8 cellular contexts compared by ENCODE assay signal in genomic region chr6:41066867-41067304, GRCh38. TPM values are rescaled to one million over a fixed set of nuclear protein-coding genes. Genes with fewer than 3 reads are reported as not detected.
DNase-seq lines count a peak whose midpoint lies in the region; ATAC-seq, FAIRE-seq and TF ChIP-seq lines count a peak whose summit lies in the region.

No MANE protein-coding gene starts in this region.

- DNase-seq in SIG-M5 treated with dmso at 0.1 percent for 504 hours (lab: John Stamatoyannopoulos, UW; ENCODE audit: unreplicated experiment) (peak; percentile 64), SIG-M5 (lab: John Stamatoyannopoulos, UW) (no peak), NCI-H2171 (lab: John Stamatoyannopoulos, UW) (peak; percentile 47), HepG2 (ENCODE audit: low spot score) (peak; percentile 88)
- DNase-seq in central memory CD8-positive, alpha-beta T cell (ENCODE audit: low spot score in 2 of 2), result peak; percentile 27 to 42
- DNase-seq in stimulated activated CD4-positive, alpha-beta T cell treated with anti-CD3 and anti-CD28 coated beads, TNF-alpha, amount 100 ng/mL, for 24 hours (ENCODE audit: low read depth in 3 of 3), result peak; percentile 27 to 49 (median 41)

- H3K36me3 Mint-ChIP-seq in central memory CD8-positive, alpha-beta T cell (ENCODE audit: insufficient read depth), result peaks cover 35% of the 10 kb centered on the region

- intact Hi-C loops in HepG2 (cut with micrococcal nuclease; ENCODE audit: unreplicated experiment), result loop anchor here (1.0 to 10.0 kb wide), 7 partner anchors 35 to 742 kb away; no protein-coding TSS in a partner anchor

- 37% methylated on average over 3 of the region's 3 CpGs for WGBS in HepG2 (ENCODE audit: low lambda C conversion rate)

- peaks cover 27% of the 10 kb centered on the region for H3K4me1 Mint-ChIP-seq in central memory CD8-positive, alpha-beta T cell

- CTCF ChIA-PET in HepG2 (lab: Yijun Ruan, JAX; ENCODE audit: low intra/inter-chr PET ratio, low total read pairs), result interaction anchor here (0.9 to 5.3 kb wide), 5 partner anchors 28 to 60 kb away, joined by 3 to 56 read pairs (median 25); partner anchors contain the start of gene UNC5CL

- peak; percentile 62 for FAIRE-seq in HepG2 (lab: Jason Lieb, UNC)

- no peaks in the 10 kb centered on the region for H4K20me1 ChIP-seq in HepG2 (ENCODE audit: insufficient read depth, low read length)

- no peak overlapping the region for H3K4me3 Mint-ChIP-seq in central memory CD8-positive, alpha-beta T cell

- H3K4me1 ChIP-seq in HepG2 (ENCODE audit: insufficient read depth, low read length), result peaks cover 65% of the 10 kb centered on the region

- H3K79me2 ChIP-seq in HepG2 (ENCODE audit: insufficient read depth, low read length), result peaks cover 9% of the 10 kb centered on the region

- H3K4me3 ChIP-seq in WI38 (ENCODE audit: low read depth, low read length) (no peak overlapping the region), HepG2 (replicated peaks in 1 of 3; ENCODE audit: insufficient read depth in 1 of 3, low read depth in 2 of 3, low read length in 3 of 3) (no peak overlapping the region)

- H3K9ac ChIP-seq in HepG2 (ENCODE audit: insufficient read depth, low read depth, low read length), result no peak overlapping the region

- H3K9me3 ChIP-seq in HepG2 (ENCODE audit: low read length), result no peaks in the 10 kb centered on the region

- in situ Hi-C loops in HepG2 (cut with HindIII; ENCODE audit: extremely low pct_ligation_motif_present, low pct_unique_long_range_greater_than_20kb), result loop anchor here (5.0 kb wide), 1 partner anchor 35 kb away; no protein-coding TSS in a partner anchor

- POLR2A ChIA-PET in HepG2 (lab: Yijun Ruan, JAX), result no interaction called here

- peak overlapping the region; percentile 77 for H3K27ac Mint-ChIP-seq in central memory CD8-positive, alpha-beta T cell (ENCODE audit: low read depth)

- H3K27ac ChIP-seq in HepG2 (ENCODE audit: extremely low read length, insufficient read depth, low read length), result no peak overlapping the region

- H3K27me3 ChIP-seq in HepG2 (ENCODE audit: control insufficient read depth in 1 of 2, insufficient read depth in 2 of 2, low read length in 2 of 2), result no peaks in the 10 kb centered on the region; a peak in 1 of 5 replicates

- BruUV-seq in HepG2 (replicated peaks; lab: Mats Ljungman, UMichigan), result no TSS peak

- H3K4me2 ChIP-seq in HepG2 (ENCODE audit: low read depth, low read length), result no peak overlapping the region

- peaks cover 0 to 21% of the 10 kb centered on the region in 2 experiments; a peak in 3 of 5 replicates for H3K36me3 ChIP-seq in HepG2 (replicated peaks in 1 of 2; ENCODE audit: control insufficient read depth in 1 of 2, insufficient read depth in 2 of 2, low read length in 2 of 2)

- H3K9me3 Mint-ChIP-seq in central memory CD8-positive, alpha-beta T cell, result no peaks in the 10 kb centered on the region

- H2AFZ ChIP-seq in HepG2 (ENCODE audit: low read length), result no peak overlapping the region

- TF ChIP-seq CTCF in WI38 (IDR thresholded peaks at IDR 0.05; ENCODE audit: low read depth, low read length) (peak; percentile 57), HepG2 (CRISPR knock-in tag; IDR thresholded peaks at IDR 0.05) (peak; percentile 90)

- peak; percentile 78 for TF ChIP-seq RAD21 in HepG2 (CRISPR knock-in tag; IDR thresholded peaks at IDR 0.05)

- H3K27me3 Mint-ChIP-seq in central memory CD8-positive, alpha-beta T cell, result no peaks in the 10 kb centered on the region

- TF ChIP-seq EP300 in HepG2 (IDR thresholded peaks at IDR 0.05; ENCODE audit: low read depth in 2 of 2, low read length in 2 of 2), result no peak
- no peak for TF ChIP-seq EP300 in HepG2 (CRISPR knock-in tag; IDR thresholded peaks at IDR 0.05; ENCODE audit: borderline replicate concordance)

- no peak for ATAC-seq in central memory CD8-positive, alpha-beta T cell (replicated peaks; ENCODE audit: extremely low read depth, poor library complexity, severe bottlenecking)
- ATAC-seq in HepG2 (no peak), HG03469 (IDR thresholded peaks at IDR 0.05; ENCODE audit: unreplicated experiment) (no peak)

- TF ChIP-seq POLR2A in HepG2 (IDR thresholded peaks at IDR 0.05; ENCODE audit: insufficient read depth in 1 of 2, low read depth in 2 of 2, low read length in 2 of 2), result no peak

RNA-seq across cellular contexts. Expression of gene OARD1, which starts 5.3 kb away (rescaled TPM):
- total RNA-seq in HepG2 (2016; rRNA removed; fragmentation: Illumina TruSeq; extraction: Trizol), result 49.0 and 60.4 TPM in 2 replicates
- total RNA-seq in HepG2 (2016; cell fraction: cytosol; rRNA removed; fragmentation: Illumina TruSeq; extraction: Trizol; ENCODE audit: low read depth), result 27.4 and 28.2 TPM in 2 replicates
- total RNA-seq in HepG2 (2016; cell fraction: insoluble cytoplasmic fraction; rRNA removed; fragmentation: Illumina TruSeq; extraction: Trizol), result 49.5 and 55.0 TPM in 2 replicates
- 39.5 and 41.0 TPM in 2 replicates for total RNA-seq in HepG2 (2016; cell fraction: membrane; rRNA removed; fragmentation: Illumina TruSeq; extraction: Trizol)
- total RNA-seq in HepG2 (2016; cell fraction: nucleus; rRNA removed; fragmentation: Illumina TruSeq; extraction: Trizol), result 50.8 and 56.3 TPM in 2 replicates
- polyA plus RNA-seq in HepG2 (2011; rRNA removed), result 14.0 and 18.4 TPM in 2 replicates
- 8.9 and 11.4 TPM in 2 replicates for polyA plus RNA-seq in HepG2 (2011; cell fraction: cytosol; rRNA removed)
- polyA plus RNA-seq in HepG2 (2011; cell fraction: nucleus; rRNA removed), result 21.1 TPM in 2 replicates
- polyA plus RNA-seq in HepG2 (2012), result 29.6 and 43.1 TPM in 2 replicates
- 32.3 and 41.1 TPM in 2 replicates for polyA plus RNA-seq in HepG2 (2016; cell fraction: cytosol; fragmentation: Illumina TruSeq; extraction: Trizol; ENCODE audit: low read depth)
- 75.4 and 76.2 TPM in 2 replicates for polyA plus RNA-seq in HepG2 (2016; cell fraction: insoluble cytoplasmic fraction; fragmentation: Illumina TruSeq; extraction: Trizol; ENCODE audit: low read depth)
- polyA plus RNA-seq in HepG2 (2016; cell fraction: membrane; fragmentation: Illumina TruSeq; extraction: Trizol; ENCODE audit: low read depth), result 40.8 and 42.5 TPM in 2 replicates
- polyA plus RNA-seq in HepG2 (2016; cell fraction: nucleus; fragmentation: Illumina TruSeq; extraction: Trizol; ENCODE audit: insufficient read depth, low read depth), result 45.0 and 50.9 TPM in 2 replicates
- 5.5 and 10.5 TPM in 2 replicates for polyA minus RNA-seq in HepG2 (2011; rRNA and poly(A)+ RNA removed; ENCODE audit: low replicate concordance)
- polyA minus RNA-seq in HepG2 (2011; cell fraction: cytosol; rRNA and poly(A)+ RNA removed), result 4.2 and 5.0 TPM in 2 replicates
- 52.7 and 65.8 TPM in 2 replicates for polyA minus RNA-seq in HepG2 (2011; cell fraction: nucleus; rRNA and poly(A)+ RNA removed)

RNA-seq across cellular contexts. Expression of gene NFYA, which starts 5.9 kb away (rescaled TPM):
- 22.9 and 52.0 TPM in 2 replicates for total RNA-seq in HepG2 (2016; rRNA removed; fragmentation: Illumina TruSeq; extraction: Trizol)
- total RNA-seq in HepG2 (2016; cell fraction: cytosol; rRNA removed; fragmentation: Illumina TruSeq; extraction: Trizol; ENCODE audit: low read depth), result 3.6 and 4.8 TPM in 2 replicates
- 22.0 and 49.9 TPM in 2 replicates for total RNA-seq in HepG2 (2016; cell fraction: insoluble cytoplasmic fraction; rRNA removed; fragmentation: Illumina TruSeq; extraction: Trizol)
- 18.4 and 21.5 TPM in 2 replicates for total RNA-seq in HepG2 (2016; cell fraction: membrane; rRNA removed; fragmentation: Illumina TruSeq; extraction: Trizol)
- 33.7 and 34.3 TPM in 2 replicates for total RNA-seq in HepG2 (2016; cell fraction: nucleus; rRNA removed; fragmentation: Illumina TruSeq; extraction: Trizol)
- polyA plus RNA-seq in HepG2 (2011; rRNA removed), result 14.8 and 16.0 TPM in 2 replicates
- polyA plus RNA-seq in HepG2 (2011; cell fraction: cytosol; rRNA removed), result 9.2 and 9.9 TPM in 2 replicates
- 19.0 and 21.1 TPM in 2 replicates for polyA plus RNA-seq in HepG2 (2011; cell fraction: nucleus; rRNA removed)
- polyA plus RNA-seq in HepG2 (2012), result 18.5 and 18.9 TPM in 2 replicates
- 2.2 and 3.1 TPM in 2 replicates for polyA plus RNA-seq in HepG2 (2016; cell fraction: cytosol; fragmentation: Illumina TruSeq; extraction: Trizol; ENCODE audit: low read depth)
- 61.2 and 64.1 TPM in 2 replicates for polyA plus RNA-seq in HepG2 (2016; cell fraction: insoluble cytoplasmic fraction; fragmentation: Illumina TruSeq; extraction: Trizol; ENCODE audit: low read depth)
- 9.3 and 11.6 TPM in 2 replicates for polyA plus RNA-seq in HepG2 (2016; cell fraction: membrane; fragmentation: Illumina TruSeq; extraction: Trizol; ENCODE audit: low read depth)
- 65.3 and 68.8 TPM in 2 replicates for polyA plus RNA-seq in HepG2 (2016; cell fraction: nucleus; fragmentation: Illumina TruSeq; extraction: Trizol; ENCODE audit: insufficient read depth, low read depth)
- 53.8 and 56.2 TPM in 2 replicates for polyA minus RNA-seq in HepG2 (2011; rRNA and poly(A)+ RNA removed; ENCODE audit: low replicate concordance)
- 15.1 and 18.1 TPM in 2 replicates for polyA minus RNA-seq in HepG2 (2011; cell fraction: cytosol; rRNA and poly(A)+ RNA removed)
- polyA minus RNA-seq in HepG2 (2011; cell fraction: nucleus; rRNA and poly(A)+ RNA removed), result 22.9 and 23.2 TPM in 2 replicates

RNA-seq across cellular contexts. Expression of gene APOBEC2, which starts 13.9 kb away (rescaled TPM):
- total RNA-seq in HepG2 (2016; rRNA removed; fragmentation: Illumina TruSeq; extraction: Trizol), result 0.09 and 0.35 TPM in 2 replicates
- total RNA-seq in HepG2 (2016; cell fraction: cytosol; rRNA removed; fragmentation: Illumina TruSeq; extraction: Trizol; ENCODE audit: low read depth), result not detected in 2 replicates
- total RNA-seq in HepG2 (2016; cell fraction: insoluble cytoplasmic fraction; rRNA removed; fragmentation: Illumina TruSeq; extraction: Trizol), result 0.09 and 0.33 TPM in 2 replicates
- total RNA-seq in HepG2 (2016; cell fraction: membrane; rRNA removed; fragmentation: Illumina TruSeq; extraction: Trizol), result not detected in 2 replicates
- not detected in 2 replicates for total RNA-seq in HepG2 (2016; cell fraction: nucleus; rRNA removed; fragmentation: Illumina TruSeq; extraction: Trizol)
- polyA plus RNA-seq in HepG2 (2011; rRNA removed), result not detected in 2 replicates
- 0.08 and 0.10 TPM in 2 replicates for polyA plus RNA-seq in HepG2 (2011; cell fraction: cytosol; rRNA removed)
- polyA plus RNA-seq in HepG2 (2011; cell fraction: nucleus; rRNA removed), result not detected in 2 replicates
- polyA plus RNA-seq in HepG2 (2012), result 0.28 and 0.79 TPM in 2 replicates
- polyA plus RNA-seq in HepG2 (2016; cell fraction: cytosol; fragmentation: Illumina TruSeq; extraction: Trizol; ENCODE audit: low read depth), result not detected in 2 replicates
- polyA plus RNA-seq in HepG2 (2016; cell fraction: insoluble cytoplasmic fraction; fragmentation: Illumina TruSeq; extraction: Trizol; ENCODE audit: low read depth), result 0.44 TPM in 1 of 2 replicates, not detected in the other
- polyA plus RNA-seq in HepG2 (2016; cell fraction: membrane; fragmentation: Illumina TruSeq; extraction: Trizol; ENCODE audit: low read depth), result not detected in 2 replicates
- not detected in 2 replicates for polyA plus RNA-seq in HepG2 (2016; cell fraction: nucleus; fragmentation: Illumina TruSeq; extraction: Trizol; ENCODE audit: insufficient read depth, low read depth)
- polyA minus RNA-seq in HepG2 (2011; rRNA and poly(A)+ RNA removed; ENCODE audit: low replicate concordance), result not detected in 2 replicates
- not detected in 2 replicates for polyA minus RNA-seq in HepG2 (2011; cell fraction: cytosol; rRNA and poly(A)+ RNA removed)
- 0.64 TPM in 1 of 2 replicates, not detected in the other for polyA minus RNA-seq in HepG2 (2011; cell fraction: nucleus; rRNA and poly(A)+ RNA removed)

RNA-seq across cellular contexts. Expression of gene TSPO2, which starts 24.6 kb away (rescaled TPM):
- not detected in 2 replicates for total RNA-seq in HepG2 (2016; rRNA removed; fragmentation: Illumina TruSeq; extraction: Trizol)
- total RNA-seq in HepG2 (2016; cell fraction: cytosol; rRNA removed; fragmentation: Illumina TruSeq; extraction: Trizol; ENCODE audit: low read depth), result not detected in 2 replicates
- 0.21 and 0.28 TPM in 2 replicates for total RNA-seq in HepG2 (2016; cell fraction: insoluble cytoplasmic fraction; rRNA removed; fragmentation: Illumina TruSeq; extraction: Trizol)
- total RNA-seq in HepG2 (2016; cell fraction: membrane; rRNA removed; fragmentation: Illumina TruSeq; extraction: Trizol), result not detected in 2 replicates
- total RNA-seq in HepG2 (2016; cell fraction: nucleus; rRNA removed; fragmentation: Illumina TruSeq; extraction: Trizol), result not detected in 2 replicates
- 0.14 and 0.55 TPM in 2 replicates for polyA plus RNA-seq in HepG2 (2011; rRNA removed)
- 0.14 and 0.51 TPM in 2 replicates for polyA plus RNA-seq in HepG2 (2011; cell fraction: cytosol; rRNA removed)
- 0.16 TPM in 1 of 2 replicates, not detected in the other for polyA plus RNA-seq in HepG2 (2011; cell fraction: nucleus; rRNA removed)
- 0.25 TPM in 1 of 2 replicates, not detected in the other for polyA plus RNA-seq in HepG2 (2012)
- polyA plus RNA-seq in HepG2 (2016; cell fraction: cytosol; fragmentation: Illumina TruSeq; extraction: Trizol; ENCODE audit: low read depth), result not detected in 2 replicates
- not detected in 2 replicates for polyA plus RNA-seq in HepG2 (2016; cell fraction: insoluble cytoplasmic fraction; fragmentation: Illumina TruSeq; extraction: Trizol; ENCODE audit: low read depth)
- polyA plus RNA-seq in HepG2 (2016; cell fraction: membrane; fragmentation: Illumina TruSeq; extraction: Trizol; ENCODE audit: low read depth), result not detected in 2 replicates
- polyA plus RNA-seq in HepG2 (2016; cell fraction: nucleus; fragmentation: Illumina TruSeq; extraction: Trizol; ENCODE audit: insufficient read depth, low read depth), result not detected in 2 replicates
- 0.72 TPM in 1 of 2 replicates, not detected in the other for polyA minus RNA-seq in HepG2 (2011; rRNA and poly(A)+ RNA removed; ENCODE audit: low replicate concordance)
- not detected in 2 replicates for polyA minus RNA-seq in HepG2 (2011; cell fraction: cytosol; rRNA and poly(A)+ RNA removed)
- not detected in 2 replicates for polyA minus RNA-seq in HepG2 (2011; cell fraction: nucleus; rRNA and poly(A)+ RNA removed)

RNA-seq across cellular contexts. Expression of gene UNC5CL, which starts 27.9 kb away (rescaled TPM):
- 0.87 and 2.4 TPM in 2 replicates for total RNA-seq in HepG2 (2016; rRNA removed; fragmentation: Illumina TruSeq; extraction: Trizol)
- total RNA-seq in HepG2 (2016; cell fraction: cytosol; rRNA removed; fragmentation: Illumina TruSeq; extraction: Trizol; ENCODE audit: low read depth), result 0.26 and 0.30 TPM in 2 replicates
- total RNA-seq in HepG2 (2016; cell fraction: insoluble cytoplasmic fraction; rRNA removed; fragmentation: Illumina TruSeq; extraction: Trizol), result 1.1 and 2.3 TPM in 2 replicates
- total RNA-seq in HepG2 (2016; cell fraction: membrane; rRNA removed; fragmentation: Illumina TruSeq; extraction: Trizol), result 0.55 and 0.80 TPM in 2 replicates
- 3.5 and 4.1 TPM in 2 replicates for total RNA-seq in HepG2 (2016; cell fraction: nucleus; rRNA removed; fragmentation: Illumina TruSeq; extraction: Trizol)
- 2.5 TPM in 2 replicates for polyA plus RNA-seq in HepG2 (2011; rRNA removed)
- 1.00 and 1.4 TPM in 2 replicates for polyA plus RNA-seq in HepG2 (2011; cell fraction: cytosol; rRNA removed)
- 15.4 and 20.4 TPM in 2 replicates for polyA plus RNA-seq in HepG2 (2011; cell fraction: nucleus; rRNA removed)
- 2.4 and 2.5 TPM in 2 replicates for polyA plus RNA-seq in HepG2 (2012)
- polyA plus RNA-seq in HepG2 (2016; cell fraction: cytosol; fragmentation: Illumina TruSeq; extraction: Trizol; ENCODE audit: low read depth), result 0.23 and 0.29 TPM in 2 replicates
- polyA plus RNA-seq in HepG2 (2016; cell fraction: insoluble cytoplasmic fraction; fragmentation: Illumina TruSeq; extraction: Trizol; ENCODE audit: low read depth), result 0.71 and 0.86 TPM in 2 replicates
- 0.43 and 0.89 TPM in 2 replicates for polyA plus RNA-seq in HepG2 (2016; cell fraction: membrane; fragmentation: Illumina TruSeq; extraction: Trizol; ENCODE audit: low read depth)
- polyA plus RNA-seq in HepG2 (2016; cell fraction: nucleus; fragmentation: Illumina TruSeq; extraction: Trizol; ENCODE audit: insufficient read depth, low read depth), result 9.8 and 11.9 TPM in 2 replicates
- polyA minus RNA-seq in HepG2 (2011; rRNA and poly(A)+ RNA removed; ENCODE audit: low replicate concordance), result 1.6 TPM in 1 of 2 replicates, not detected in the other
- polyA minus RNA-seq in HepG2 (2011; cell fraction: cytosol; rRNA and poly(A)+ RNA removed), result 0.35 TPM in 1 of 2 replicates, not detected in the other
- 2.5 and 4.4 TPM in 2 replicates for polyA minus RNA-seq in HepG2 (2011; cell fraction: nucleus; rRNA and poly(A)+ RNA removed)
